ENCODE assay signal across 4 cellular contexts in genomic region chr4:109256847-109257246, GRCh38.
A peak's percentile ranks its signal among the peaks of the same experiment; 100 is the strongest.
TF ChIP-seq lines count a peak whose summit lies in the region.

No MANE protein-coding gene starts in this region.

TF ChIP-seq in A549, 52 proteins besides CTCF, POLR2A, EP300 and RAD21:
- no peak for TF ChIP-seq TFCP2L1 (CRISPR knock-in tag; IDR thresholded peaks at IDR 0.05)
- TF ChIP-seq ESRRA (IDR thresholded peaks at IDR 0.05; ENCODE audit: borderline replicate concordance, low read length), result no peak
- TF ChIP-seq FOSB (CRISPR knock-in tag; IDR thresholded peaks at IDR 0.05), result no peak
- no peak for TF ChIP-seq JUNB (IDR thresholded peaks at IDR 0.05)
- no peak for TF ChIP-seq CHD2 (IDR thresholded peaks at IDR 0.05; ENCODE audit: low read length, partially characterized antibody)
- TF ChIP-seq MAFK (IDR thresholded peaks at IDR 0.05; ENCODE audit: partially characterized antibody), result peak; percentile 9
- no peak for TF ChIP-seq ZNF302 (CRISPR knock-in tag; IDR thresholded peaks at IDR 0.05)

TF ChIP-seq in IMR-90, 13 proteins besides CTCF, POLR2A, EP300 and RAD21:
- peak; percentile 68 for TF ChIP-seq MAFK (IDR thresholded peaks at IDR 0.05; ENCODE audit: low read depth, low read length)
- TF ChIP-seq CHD1 (IDR thresholded peaks at IDR 0.05; ENCODE audit: low read depth, low read length), result no peak

TF ChIP-seq in K562, 482 proteins besides CTCF, POLR2A, EP300 and RAD21:
- TF ChIP-seq ZNF316 (IDR thresholded peaks at IDR 0.05), result peak; percentile 65
- TF ChIP-seq POU5F1 (IDR thresholded peaks at IDR 0.05; ENCODE audit: borderline replicate concordance, low read depth, low read length, partially characterized antibody), result no peak
- TF ChIP-seq MAFK (IDR thresholded peaks at IDR 0.05; ENCODE audit: low read length), result peak; percentile 49; the same call in 1 of the 2 replicates
- TF ChIP-seq MAFF (IDR thresholded peaks at IDR 0.05; ENCODE audit: low read length), result peak; percentile 47
- no peak for TF ChIP-seq ZNF561 (CRISPR knock-in tag; conservative IDR thresholded peaks at IDR 0.05)
- peak; percentile 86 for TF ChIP-seq HMBOX1 (IDR thresholded peaks at IDR 0.05)
- TF ChIP-seq C11orf30 (IDR thresholded peaks at IDR 0.05; ENCODE audit: low read depth), result peak; percentile 37
- TF ChIP-seq BRCA1 (IDR thresholded peaks at IDR 0.05), result no peak
- no peak for TF ChIP-seq BRCA1 (CRISPR knock-in tag; IDR thresholded peaks at IDR 0.05)
- TF ChIP-seq RBBP5 (IDR thresholded peaks at IDR 0.05; ENCODE audit: borderline replicate concordance, insufficient read depth, low read length, poor library complexity, severe bottlenecking), result no peak

TF ChIP-seq in WTC11, 78 proteins besides CTCF, POLR2A, EP300 and RAD21:
- TF ChIP-seq NFE2L1 (CRISPR knock-in tag; IDR thresholded peaks at IDR 0.05), result no peak
